10 cellular contexts compared by ENCODE assay signal in the genomic region with DNA sequence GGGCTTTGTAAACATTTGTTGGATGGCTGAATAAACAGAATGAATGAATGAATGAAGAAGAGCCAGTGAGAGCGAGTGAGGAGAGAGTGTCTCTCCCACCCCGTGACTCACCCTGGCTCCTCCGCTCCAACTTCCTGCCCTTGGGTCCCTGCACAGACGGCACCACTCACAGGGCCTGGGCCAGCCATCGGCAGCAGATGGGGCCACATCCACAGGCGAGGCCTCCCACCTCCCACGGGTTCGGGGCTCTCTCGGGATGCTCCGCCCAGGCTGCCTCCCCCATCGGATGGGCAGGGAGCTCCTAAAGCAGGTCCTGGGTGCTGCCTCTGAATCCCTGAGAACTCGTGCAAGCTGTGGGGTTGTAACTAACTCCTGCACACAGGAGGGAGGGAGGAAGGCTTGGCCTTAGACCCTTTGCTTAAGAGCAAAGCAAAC. TPM values are rescaled to one million over a fixed set of nuclear protein-coding genes. Genes with fewer than 3 reads are reported as not detected.
DNase-seq lines count a peak whose midpoint lies in the region; ATAC-seq, FAIRE-seq and TF ChIP-seq lines count a peak whose summit lies in the region.
"Had no signal": no experiment of that assay in that cellular context is flagged by ENCODE, and none has a peak within 500 bp of the region (broad histone marks: within the 10 kb centered on the region; RNA-seq: fewer than 3 reads in every experiment).

No MANE protein-coding gene starts in this region.

- H3K4me1 Mint-ChIP-seq in GM23338 = peaks cover 42% of the 10 kb centered on the region
- H3K4me1 Mint-ChIP-seq in CD8-positive, alpha-beta memory T cell = peaks cover 6 to 18% (median 8%) of the 10 kb centered on the region in 3 donors

- H3K79me2 ChIP-seq in GM23338 (replicated peaks; ENCODE audit: insufficient read depth) = no peaks in the 10 kb centered on the region

- H3K27me3 Mint-ChIP-seq in GM23338 (ENCODE audit: insufficient read depth, low read depth, poor library complexity) = peaks cover 13% of the 10 kb centered on the region
- no peaks in the 10 kb centered on the region for H3K27me3 Mint-ChIP-seq in CD8-positive, alpha-beta memory T cell
- H3K27me3 Mint-ChIP-seq: effector memory CD8-positive, alpha-beta T cell; naive thymus-derived CD8-positive, alpha-beta T cell had no signal

- FAIRE-seq in RCC 7860 (lab: Jason Lieb, UNC) = no peak

- ATAC-seq in GM23338 = peak; percentile 11
- ATAC-seq in GM21423 (IDR thresholded peaks at IDR 0.05; ENCODE audit: unreplicated experiment) = no peak
- ATAC-seq: effector memory CD8-positive, alpha-beta T cell; naive thymus-derived CD8-positive, alpha-beta T cell had no signal

- H3K36me3 Mint-ChIP-seq in GM23338 (ENCODE audit: low read depth) = no peaks in the 10 kb centered on the region; the same call in 2 of the 3 replicates
- H3K36me3 Mint-ChIP-seq in CD8-positive, alpha-beta memory T cell = peaks cover 0 to 3% (median 0%) of the 10 kb centered on the region in 3 donors
- H3K36me3 Mint-ChIP-seq: naive thymus-derived CD8-positive, alpha-beta T cell had no signal

- CTCF ChIA-PET in CD8-positive, alpha-beta memory T cell (lab: Charles Lee) = interaction anchor here (1.1 kb wide), 1 partner anchor 13 kb away, joined by 3 read pairs; no protein-coding TSS in a partner anchor

- no peak overlapping the region for H2AFZ ChIP-seq in GM23338

- H3K27me3 ChIP-seq in GM23338 (ENCODE audit: insufficient read depth) = no peaks in the 10 kb centered on the region
- no peaks in the 10 kb centered on the region for H3K27me3 ChIP-seq in CD8-positive, alpha-beta memory T cell (ENCODE audit: insufficient read depth, low read length, poor library complexity, severe bottlenecking)

- no peak overlapping the region for H3K4me3 ChIP-seq in GM23338
- H3K4me3 ChIP-seq in foreskin fibroblast (ENCODE audit: low read depth in 1 of 2, low read length in 2 of 2) = no peak overlapping the region
- no peak overlapping the region for H3K4me3 ChIP-seq in CD8-positive, alpha-beta memory T cell (ENCODE audit: low read length)

- H3F3A ChIP-seq in GM23338 (replicated peaks; ENCODE audit: low read depth) = 0 out of 2 replicates have a peak, but pooled peaks cover 8% of the 10 kb centered on the region

- H3K27ac Mint-ChIP-seq in GM23338 = no peak overlapping the region; the same call in 1 of the 2 replicates
- no peak overlapping the region for H3K27ac Mint-ChIP-seq in CD8-positive, alpha-beta memory T cell
- H3K27ac Mint-ChIP-seq: effector memory CD8-positive, alpha-beta T cell had no signal

- peak overlapping the region; percentile 64 for H3K4me2 ChIP-seq in GM23338

- H3K9me3 Mint-ChIP-seq in GM23338 = no peaks in the 10 kb centered on the region
- no peaks in the 10 kb centered on the region for H3K9me3 Mint-ChIP-seq in CD8-positive, alpha-beta memory T cell
- H3K9me3 Mint-ChIP-seq: effector memory CD8-positive, alpha-beta T cell; naive thymus-derived CD8-positive, alpha-beta T cell had no signal

- no peak overlapping the region for H3K4me3 Mint-ChIP-seq in GM23338
- H3K4me3 Mint-ChIP-seq in CD8-positive, alpha-beta memory T cell = no peak overlapping the region
- H3K4me3 Mint-ChIP-seq: effector memory CD8-positive, alpha-beta T cell had no signal

- DNase-seq in GM23338 (ENCODE audit: low spot score) (no peak), RCC 7860 (ENCODE audit: low spot score) (peak; percentile 16), foreskin fibroblast (peak; percentile 32 to 63), posterior vena cava (ENCODE audit: low spot score) (peak; percentile 85), hypothalamus (lab: John Stamatoyannopoulos, UW) (no peak)
- DNase-seq in CD8-positive, alpha-beta memory T cell = no peak
- DNase-seq in activated CD8-positive, alpha-beta memory T cell treated with anti-CD3 and anti-CD28 coated beads for 24 hours = no peak
- DNase-seq: effector memory CD8-positive, alpha-beta T cell had no signal

- peaks cover 33% of the 10 kb centered on the region for H3K4me1 ChIP-seq in GM23338 (ENCODE audit: insufficient read depth)
- H3K4me1 ChIP-seq in CD8-positive, alpha-beta memory T cell (ENCODE audit: insufficient read depth, low read length) = peaks cover 16% of the 10 kb centered on the region

- H3K27ac ChIP-seq in GM23338 (ENCODE audit: low read depth) = peak overlapping the region; percentile 59
- no peak overlapping the region for H3K27ac ChIP-seq in CD8-positive, alpha-beta memory T cell (ENCODE audit: low read depth, low read length)

- intact Hi-C loops in posterior vena cava (cut with DNase I) = loop anchor here (5.0 to 10.0 kb wide), 2 partner anchors 52 to 105 kb away; no protein-coding TSS in a partner anchor

- POLR2A ChIA-PET in CD8-positive, alpha-beta memory T cell (lab: Charles Lee) = no interaction called here

- TF ChIP-seq CTCF in GM23338 (conservative IDR thresholded peaks at IDR 0.05; ENCODE audit: low read depth in 2 of 2) (0 out of 4 replicates have a peak, but pooled peaks of 1 of the 2 experiments have one; percentile 9), foreskin fibroblast (IDR thresholded peaks at IDR 0.05; ENCODE audit: low read depth, low read length) (no peak)

- no peaks in the 10 kb centered on the region for H3K36me3 ChIP-seq in GM23338 (ENCODE audit: insufficient read depth)
- H3K36me3 ChIP-seq in CD8-positive, alpha-beta memory T cell (ENCODE audit: insufficient read depth, low read length) = no peaks in the 10 kb centered on the region

- H3K9me2 ChIP-seq in GM23338 (ENCODE audit: insufficient read depth) = no peaks in the 10 kb centered on the region

- H3K9me3 ChIP-seq in CD8-positive, alpha-beta memory T cell (ENCODE audit: low read length) = no peaks in the 10 kb centered on the region

- no peaks in the 10 kb centered on the region; the same call in 1 of the 2 replicates for H4K20me1 ChIP-seq in GM23338 (replicated peaks; ENCODE audit: insufficient read depth)

TF ChIP-seq in GM23338, 12 proteins besides CTCF, POLR2A, EP300 and RAD21 (continues in another document):
- TF ChIP-seq JUNB (IDR thresholded peaks at IDR 0.05; ENCODE audit: unreplicated experiment) = no peak

RNA-seq across cellular contexts. Expression of a gene that starts 41.3 kb away (rescaled TPM):
- 54.0 and 63.4 TPM in 2 replicates for total RNA-seq in GM23338 (2014; rRNA removed; shearing (Covaris generic))
- polyA plus RNA-seq in GM23338 (2016; fragmentation: Nextera tagmentation; extraction: Ambion mirVana) = 57.8 and 60.6 TPM in 2 replicates
- total RNA-seq in posterior vena cava = 10 to 100 TPM; 34.3 to 35.3 TPM
- total RNA-seq in CD8-positive, alpha-beta memory T cell = 100 to 1,000 TPM; 110 to 115 TPM
- 16.4 TPM for polyA plus RNA-seq in CD8-positive, alpha-beta memory T cell

RNA-seq across cellular contexts. Expression of a gene that starts 41.8 kb away (rescaled TPM):
- total RNA-seq in GM23338 (2014; rRNA removed; shearing (Covaris generic)) = 68.0 and 76.2 TPM in 2 replicates
- polyA plus RNA-seq in GM23338 (2016; fragmentation: Nextera tagmentation; extraction: Ambion mirVana) = 35.7 and 40.7 TPM in 2 replicates
- 100 to 1,000 TPM in 1 of 2 donors, 10 to 100 TPM in 1; 74.5 to 103 TPM for total RNA-seq in posterior vena cava
- 10 to 100 TPM; 57.1 to 57.9 TPM for total RNA-seq in CD8-positive, alpha-beta memory T cell
- 52.1 TPM for polyA plus RNA-seq in CD8-positive, alpha-beta memory T cell

Comparison
In these comparisons a context has a peak if more than half of its experiments do, and no peak if none do; other contexts are left out.
1. DNase-seq: peak in RCC 7860 (single experiment), foreskin fibroblast (2 of 2) and posterior vena cava (single experiment); none in GM23338 (single experiment), CD8-positive, alpha-beta memory T cell (0 of 5), activated CD8-positive, alpha-beta memory T cell treated with anti-CD3 and anti-CD28 coated beads for 24 hours (single experiment) and hypothalamus (0 of 51).